ENCODE assay signal across 21 cellular contexts in genomic region chr3:140954576-140954975, GRCh38. TPM values are rescaled to one million over a fixed set of nuclear protein-coding genes. Genes with fewer than 3 reads are reported as not detected.
DNase-seq lines count a peak whose midpoint lies in the region; ATAC-seq, FAIRE-seq and TF ChIP-seq lines count a peak whose summit lies in the region.
"Had no signal": no experiment of that assay in that cellular context is flagged by ENCODE, and none has a peak within 500 bp of the region (broad histone marks: within the 10 kb centered on the region; RNA-seq: fewer than 3 reads in every experiment).

No MANE protein-coding gene starts in this region.

- no peak overlapping the region for H3K9ac ChIP-seq in parathyroid adenoma
- H3K9ac ChIP-seq: GM23248 had no signal

- H3K9me3 Mint-ChIP-seq in CD4-positive, alpha-beta T cell, result no peaks in the 10 kb centered on the region

- ATAC-seq in GM19397 (IDR thresholded peaks at IDR 0.05; ENCODE audit: unreplicated experiment), result no peak
- no peak for ATAC-seq in CD4-positive, alpha-beta T cell (ENCODE audit: poor library complexity)
- ATAC-seq: HCT116 had no signal

- H3K27ac ChIP-seq in parathyroid adenoma, result no peak overlapping the region
- no peak overlapping the region for H3K27ac ChIP-seq in CD4-positive, alpha-beta T cell (ENCODE audit: low read depth, low read length)
- H3K27ac ChIP-seq: GM23248, HL-60 had no signal

- H2AFZ ChIP-seq in parathyroid adenoma, result no peak overlapping the region
- H2AFZ ChIP-seq: GM23248 had no signal

- intact Hi-C loops in CD4-positive, alpha-beta T cell (cut with DNase I, micrococcal nuclease), result no loop called here

- H3K27me3 ChIP-seq in parathyroid adenoma (ENCODE audit: control insufficient read depth, insufficient read depth, low read length), result no peaks in the 10 kb centered on the region
- no peaks in the 10 kb centered on the region for H3K27me3 ChIP-seq in CD4-positive, alpha-beta T cell (ENCODE audit: control insufficient read depth, insufficient read depth, low read length)

- H3K9me3 ChIP-seq in parathyroid adenoma (ENCODE audit: control insufficient read depth, low read length), result no peaks in the 10 kb centered on the region
- no peaks in the 10 kb centered on the region for H3K9me3 ChIP-seq in CD4-positive, alpha-beta T cell (ENCODE audit: control insufficient read depth, low read length)

- TF ChIP-seq CTCF in parathyroid adenoma (IDR thresholded peaks at IDR 0.05), result no peak
- no peak for TF ChIP-seq CTCF in CD4-positive, alpha-beta T cell (IDR thresholded peaks at IDR 0.05)

- H3K79me2 ChIP-seq in parathyroid adenoma, result peaks cover 37% of the 10 kb centered on the region

- POLR2A ChIA-PET in CD4-positive, alpha-beta T cell (lab: Charles Lee), result no interaction called here

- peaks cover 21% of the 10 kb centered on the region for H3K36me3 Mint-ChIP-seq in CD4-positive, alpha-beta T cell (ENCODE audit: low read depth)

- peaks cover 4% of the 10 kb centered on the region for H3K4me1 ChIP-seq in parathyroid adenoma

- CTCF ChIA-PET in CD4-positive, alpha-beta T cell (lab: Charles Lee), result interaction anchor here (2.0 kb wide), 1 partner anchor 13 kb away, joined by 5 read pairs; no protein-coding TSS in a partner anchor

- H3K27ac Mint-ChIP-seq in CD4-positive, alpha-beta T cell, result no peak overlapping the region

- FAIRE-seq in GM18507 (lab: Jason Lieb, UNC), result peak; percentile 49
- peak; percentile 8 for FAIRE-seq in frontal cortex (lab: Jason Lieb, UNC)
- FAIRE-seq: GM12891, HTR-8/SVneo had no signal

- peak overlapping the region; percentile 44 for H3K4me2 ChIP-seq in parathyroid adenoma (ENCODE audit: low read length)

- peaks cover 62% of the 10 kb centered on the region for H3K4me1 Mint-ChIP-seq in CD4-positive, alpha-beta T cell (ENCODE audit: low read depth)

- H3K4me3 ChIP-seq in parathyroid adenoma (ENCODE audit: low read depth, low read length), result no peak overlapping the region
- H3K4me3 ChIP-seq: GM23248 had no signal

- H3K36me3 ChIP-seq in parathyroid adenoma (ENCODE audit: control insufficient read depth, insufficient read depth, low read length), result no peaks in the 10 kb centered on the region

- no peaks in the 10 kb centered on the region for H3K27me3 Mint-ChIP-seq in CD4-positive, alpha-beta T cell

- no peak overlapping the region for H3K4me3 Mint-ChIP-seq in CD4-positive, alpha-beta T cell

- DNase-seq in NCI-H2029 treated with DMSO at 0.1 percent for 48 hours (lab: John Stamatoyannopoulos, UW) (peak; percentile 25), NCI-H2029 (lab: John Stamatoyannopoulos, UW) (no peak), GM18507 (ENCODE audit: extremely low spot score, insufficient read length, low read depth) (no peak), frontal cortex (ENCODE audit: low spot score in 2 of 2) (no peak), NCI-H1436 treated with DMSO at 0.1 percent for 48 hours (lab: John Stamatoyannopoulos, UW) (no peak)
- no peak for DNase-seq in CD4-positive, alpha-beta T cell
- DNase-seq: C1 segment of cervical spinal cord, GF-D8, GM23248, NCI-H1694, NCI-H226, NCI-H526, OCI-M1, RPMI8226, SIG-M5 had no signal

RNA-seq across cellular contexts. Expression of gene SLC25A36, which starts 12.9 kb away (rescaled TPM):
- 119 TPM for total RNA-seq in frontal cortex
- total RNA-seq in CD4-positive, alpha-beta T cell, result 100 to 1,000 TPM; 166 to 171 TPM
